22 cellular contexts compared by ENCODE assay signal in the genomic region with DNA sequence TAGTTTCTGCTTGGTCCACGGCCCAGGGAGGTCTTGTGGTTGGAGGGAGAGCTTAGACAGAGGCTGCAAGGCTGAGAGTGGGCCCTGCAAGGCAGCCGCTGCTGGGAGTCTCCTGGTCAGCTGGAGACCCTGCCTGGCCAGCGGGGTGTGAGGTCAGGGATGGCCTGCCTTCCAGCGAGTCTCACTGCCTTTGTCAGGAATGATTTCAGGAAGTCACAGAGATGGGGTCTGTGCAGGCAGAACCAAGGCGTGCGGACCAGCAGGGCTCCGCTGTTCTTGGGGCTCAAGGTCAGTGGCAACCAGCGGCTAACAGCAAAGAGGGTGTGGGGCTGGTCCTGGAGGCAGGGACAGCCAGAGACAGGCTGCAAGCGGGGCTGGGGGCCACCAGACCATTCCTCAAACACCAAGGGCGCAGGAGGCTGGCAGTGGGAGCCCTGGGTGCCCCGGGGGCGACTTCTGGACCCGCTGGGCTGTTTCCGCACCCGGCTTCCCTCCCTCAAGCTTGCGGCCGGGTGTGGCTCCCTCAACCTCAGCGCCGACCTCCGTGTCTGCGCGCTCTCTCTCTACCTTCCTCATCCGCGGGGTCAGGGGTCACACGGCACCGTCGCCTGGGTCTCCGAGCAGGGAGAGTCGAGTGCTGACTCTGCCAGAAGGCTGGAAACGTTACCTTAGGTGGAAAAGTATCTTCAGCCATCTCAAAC.
DNase-seq lines count a peak whose midpoint lies in the region; ATAC-seq and TF ChIP-seq lines count a peak whose summit lies in the region.
"Had no signal": no experiment of that assay in that cellular context is flagged by ENCODE, and none has a peak within 500 bp of the region (broad histone marks: within the 10 kb centered on the region; RNA-seq: fewer than 3 reads in every experiment).

No MANE protein-coding gene starts in this region.

- H3K36me3 Mint-ChIP-seq in activated naive CD4-positive, alpha-beta T cell treated with anti-CD3 and anti-CD28 coated beads, Interleukin-2, amount 10 ng/mL, durations not matched to agents 7 days and 5 days, result no peaks in the 10 kb centered on the region
- H3K36me3 Mint-ChIP-seq in chondrocyte (ENCODE audit: low read depth), result no peaks in the 10 kb centered on the region
- H3K36me3 Mint-ChIP-seq in nephron (ENCODE audit: low read depth), result no peaks in the 10 kb centered on the region
- H3K36me3 Mint-ChIP-seq: CD8-positive, alpha-beta memory T cell had no signal

- H3K4me1 Mint-ChIP-seq in activated naive CD4-positive, alpha-beta T cell treated with anti-CD3 and anti-CD28 coated beads, Interleukin-2, amount 10 ng/mL, durations not matched to agents 7 days and 5 days, result no peaks in the 10 kb centered on the region
- peaks cover 1% of the 10 kb centered on the region for H3K4me1 Mint-ChIP-seq in chondrocyte (ENCODE audit: low read depth)
- no peaks in the 10 kb centered on the region for H3K4me1 Mint-ChIP-seq in nephron
- H3K4me1 Mint-ChIP-seq: CD8-positive, alpha-beta memory T cell had no signal

- H3K4me1 ChIP-seq in aorta (ENCODE audit: control insufficient read depth in 1 of 2, insufficient read depth in 2 of 2, low read length in 2 of 2), result no peaks in the 10 kb centered on the region
- H3K4me1 ChIP-seq: HAP-1 had no signal

- peaks cover 2% of the 10 kb centered on the region for H3K9me3 Mint-ChIP-seq in activated naive CD4-positive, alpha-beta T cell treated with anti-CD3 and anti-CD28 coated beads, Interleukin-2, amount 10 ng/mL, durations not matched to agents 7 days and 5 days
- H3K9me3 Mint-ChIP-seq in chondrocyte (ENCODE audit: low read depth) (no peaks in the 10 kb centered on the region), nephron (peaks cover 5% of the 10 kb centered on the region)

- ATAC-seq in aorta (ENCODE audit: low FRiP score), result no peak
- no peak for ATAC-seq in GM21786 (IDR thresholded peaks at IDR 0.05; ENCODE audit: unreplicated experiment)

- no peaks in the 10 kb centered on the region for H3K9me3 ChIP-seq in aorta (ENCODE audit: control insufficient read depth, low read length)
- H3K9me3 ChIP-seq: HAP-1 had no signal

- H3K4me3 ChIP-seq in aorta (ENCODE audit: low read length in 2 of 2), result no peak overlapping the region
- H3K4me3 ChIP-seq: GM23248, HAP-1 had no signal

- H3K27ac Mint-ChIP-seq in activated naive CD4-positive, alpha-beta T cell treated with anti-CD3 and anti-CD28 coated beads, Interleukin-2, amount 10 ng/mL, durations not matched to agents 7 days and 5 days, result no peak overlapping the region
- H3K27ac Mint-ChIP-seq in chondrocyte (ENCODE audit: unreplicated experiment) (no peak overlapping the region), nephron (peak overlapping the region in 2 of 3 experiments; percentile 44 to 57)
- H3K27ac Mint-ChIP-seq: CD8-positive, alpha-beta memory T cell had no signal

- no peaks in the 10 kb centered on the region for H3K27me3 Mint-ChIP-seq in activated naive CD4-positive, alpha-beta T cell treated with anti-CD3 and anti-CD28 coated beads, Interleukin-2, amount 10 ng/mL, durations not matched to agents 7 days and 5 days
- peaks cover 11% of the 10 kb centered on the region for H3K27me3 Mint-ChIP-seq in chondrocyte (ENCODE audit: low read depth)
- H3K27me3 Mint-ChIP-seq in nephron (ENCODE audit: low read depth), result peaks cover 9% of the 10 kb centered on the region
- H3K27me3 Mint-ChIP-seq: CD8-positive, alpha-beta memory T cell had no signal

- no peak overlapping the region for H3K4me3 Mint-ChIP-seq in activated naive CD4-positive, alpha-beta T cell treated with anti-CD3 and anti-CD28 coated beads, Interleukin-2, amount 10 ng/mL, durations not matched to agents 7 days and 5 days
- no peak overlapping the region for H3K4me3 Mint-ChIP-seq in chondrocyte (ENCODE audit: unreplicated experiment)
- no peak overlapping the region for H3K4me3 Mint-ChIP-seq in nephron
- H3K4me3 Mint-ChIP-seq: CD8-positive, alpha-beta memory T cell had no signal

- 91 to 92% methylated on average over 27 to 30 of the region's 30 CpGs for WGBS in aorta, 2 donors

- no peak overlapping the region for H3K27ac ChIP-seq in aorta (ENCODE audit: low read depth in 1 of 2, low read length in 2 of 2)
- H3K27ac ChIP-seq: GM23248, KMS-11 had no signal

- no peaks in the 10 kb centered on the region for H3K36me3 ChIP-seq in aorta (ENCODE audit: control insufficient read depth in 1 of 2, insufficient read depth in 2 of 2, low read length in 1 of 2)
- H3K36me3 ChIP-seq: HAP-1 had no signal

- peak; percentile 10 for DNase-seq in activated naive CD4-positive, alpha-beta T cell treated with anti-CD3 and anti-CD28 coated beads, Interleukin-2, amount 10 ng/mL, durations not matched to agents 7 days and 5 days
- no peak for DNase-seq in activated naive CD4-positive, alpha-beta T cell treated with Interleukin-2 at 50 U/mL for 16 hours
- DNase-seq in chondrocyte (ENCODE audit: low spot score) (peak; percentile 84), aorta (peak; percentile 26 to 66), NCI-H748 treated with DMSO at 0.1 percent for 48 hours (lab: John Stamatoyannopoulos, UW) (no peak)
- DNase-seq: 8988T; AML-193; C1 segment of cervical spinal cord; Calu3; CD8-positive, alpha-beta memory T cell; DMS153; GM23248; NCI-H1092 treated with DMSO at 0.1 percent for 48 hours; NCI-H1436 treated with DMSO at 0.1 percent for 48 hours; NCI-H1930; NCI-H510A; NCI-H774; SHP77 had no signal

- intact Hi-C loops in aorta (cut with DNase I), result no loop called here

- TF ChIP-seq CTCF in chondrocyte (IDR thresholded peaks at IDR 0.05) (no peak), nephron (IDR thresholded peaks at IDR 0.05; ENCODE audit: unreplicated experiment in 3 of 3) (no peak)

- CTCF ChIA-PET in activated naive CD4-positive, alpha-beta T cell treated with anti-CD3 and anti-CD28 coated beads, Interleukin-2, amount 10 ng/mL, durations not matched to agents 7 days and 5 days (lab: Charles Lee), result no interaction called here

- no peaks in the 10 kb centered on the region for H3K27me3 ChIP-seq in aorta (ENCODE audit: control insufficient read depth in 1 of 2, insufficient read depth in 2 of 2, low read length in 1 of 2)

Comparison
In these comparisons a context has a peak if more than half of its experiments do, and no peak if none do; other contexts are left out.
1. DNase-seq: peak in activated naive CD4-positive, alpha-beta T cell treated with anti-CD3 and anti-CD28 coated beads, Interleukin-2, amount 10 ng/mL, durations not matched to agents 7 days and 5 days (single experiment), chondrocyte (single experiment) and aorta (2 of 2); none in activated naive CD4-positive, alpha-beta T cell treated with Interleukin-2 at 50 U/mL for 16 hours (single experiment) and NCI-H748 treated with DMSO at 0.1 percent for 48 hours (single experiment).
2. H3K27ac Mint-ChIP-seq: peak in nephron (2 of 3); none in activated naive CD4-positive, alpha-beta T cell treated with anti-CD3 and anti-CD28 coated beads, Interleukin-2, amount 10 ng/mL, durations not matched to agents 7 days and 5 days (single experiment) and chondrocyte (single experiment).